In genomic region chr18:25842665-25843064, GRCh38 we compare ENCODE assay signal across 29 cellular contexts.
"Had no signal": no experiment of that assay in that cellular context is flagged by ENCODE, and none has a peak within 500 bp of the region (broad histone marks: within the 10 kb centered on the region; RNA-seq: fewer than 3 reads in every experiment).

No MANE protein-coding gene starts in this region.

- H3K4me2 ChIP-seq: hepatocyte, smooth muscle cell had no signal

- H3K9me3 ChIP-seq: esophagus muscularis mucosa, gastroesophageal sphincter, heart left ventricle, lower lobe of right lung, prostate gland, right atrium auricular region, suprapubic skin, transverse colon, upper lobe of right lung, uterus had no signal

- H3K4me1 ChIP-seq: esophagus muscularis mucosa, foreskin keratinocyte, gastroesophageal sphincter, heart left ventricle, lower lobe of right lung, prostate gland, right atrium auricular region, suprapubic skin, transverse colon, upper lobe of right lung, uterus had no signal

- DNase-seq: dermis blood vessel endothelial cell; effector memory CD4-positive, alpha-beta T cell; foreskin keratinocyte; heart left ventricle; left cardiac atrium; left ventricle myocardium superior; lower lobe of right lung; naive thymus-derived CD8-positive, alpha-beta T cell; nephron progenitor cell; nucleus accumbens; stimulated activated CD4-positive, alpha-beta T cell treated with anti-CD3 and anti-CD28 coated beads, Interleukin-12 subunit alpha, Interleukin-12 subunit beta, amount 100 ng/mL, for 4 hours; stimulated activated CD4-positive, alpha-beta T cell treated with anti-CD3 and anti-CD28 coated beads, Interleukin-1b, Interleukin-23, amount 100 ng/mL, for 48 hours; stimulated activated CD4-positive, alpha-beta T cell treated with anti-CD3 and anti-CD28 coated beads, Interleukin-4, amount 100 ng/mL, for 1 hour; stimulated activated CD8-positive, alpha-beta memory T cell treated with anti-CD3 and anti-CD28 coated beads, Interleukin-4, amount 100 ng/mL, for 48 hours; stimulated activated naive CD4-positive, alpha-beta T cell; stimulated activated naive CD8-positive, alpha-beta T cell treated with anti-CD3 and anti-CD28 coated beads, Interleukin-15, amount 100 ng/mL, for 72 hours; transverse colon; upper lobe of right lung; uterus had no signal

- H3K36me3 ChIP-seq: esophagus muscularis mucosa, gastroesophageal sphincter, heart left ventricle, lower lobe of right lung, prostate gland, right atrium auricular region, suprapubic skin, transverse colon, upper lobe of right lung, uterus had no signal

- H2AFZ ChIP-seq: hepatocyte had no signal

- FAIRE-seq: endothelial cell of umbilical vein, islet of Langerhans had no signal

- H3K79me2 ChIP-seq: hepatocyte had no signal

- H3K4me3 ChIP-seq: esophagus muscularis mucosa, gastroesophageal sphincter, heart left ventricle, hepatocyte, lower lobe of right lung, prostate gland, right atrium auricular region, smooth muscle cell, suprapubic skin, transverse colon, upper lobe of right lung, uterus had no signal

- ATAC-seq: foreskin keratinocyte; gastroesophageal sphincter; heart left ventricle; left cardiac atrium; left ventricle myocardium superior; lower lobe of right lung; naive thymus-derived CD8-positive, alpha-beta T cell; sciatic nerve; stimulated activated naive CD8-positive, alpha-beta T cell treated with anti-CD3 and anti-CD28 coated beads, Interleukin-15, amount 100 ng/mL, for 72 hours; upper lobe of right lung had no signal

- H3K27ac ChIP-seq: esophagus muscularis mucosa, foreskin keratinocyte, gastroesophageal sphincter, heart left ventricle, hepatocyte, lower lobe of right lung, prostate gland, right atrium auricular region, suprapubic skin, transverse colon, upper lobe of right lung, uterus had no signal

- H3K27me3 ChIP-seq: esophagus muscularis mucosa, foreskin keratinocyte, gastroesophageal sphincter, heart left ventricle, hepatocyte, right atrium auricular region, suprapubic skin, transverse colon, upper lobe of right lung, uterus had no signal
